1 cellular context compared by ENCODE assay signal in genomic region chr2:38533180-38533579, GRCh38.
A peak's percentile ranks its signal among the peaks of the same experiment; 100 is the strongest.
TF ChIP-seq lines count a peak whose summit lies in the region.

No MANE protein-coding gene starts in this region.

TF ChIP-seq in GM12878, 131 proteins besides CTCF, POLR2A, EP300 and RAD21 (continued from another document and continues in another):
- TF ChIP-seq BCL3 (IDR thresholded peaks at IDR 0.05; ENCODE audit: borderline replicate concordance, insufficient read depth, low read depth, low read length, poor library complexity, severe bottlenecking) (no peak), ZNF592 (IDR thresholded peaks at IDR 0.05) (peak; percentile 92), SMAD1 (IDR thresholded peaks at IDR 0.05; ENCODE audit: low read depth, partially characterized antibody) (no peak), HDAC6 (IDR thresholded peaks at IDR 0.05; ENCODE audit: unreplicated experiment) (no peak), NFIC (IDR thresholded peaks at IDR 0.05; ENCODE audit: low read depth, low read length) (no peak), STAT1 (conservative IDR thresholded peaks at IDR 0.05) (no peak), SUZ12 (IDR thresholded peaks at IDR 0.05; ENCODE audit: unreplicated experiment) (no peak), BCL11A (IDR thresholded peaks at IDR 0.05; ENCODE audit: low read depth, low read length) (peak; percentile 63; the same call in 1 of the 2 replicates), ZBTB33 (IDR thresholded peaks at IDR 0.05) (no peak), RUNX3 (IDR thresholded peaks at IDR 0.05; ENCODE audit: low read length) (peak; percentile 30; the same call in 1 of the 2 replicates), YY1 (IDR thresholded peaks at IDR 0.05; ENCODE audit: low read depth, low read length) (peak; percentile 86), NR2F1 (conservative IDR thresholded peaks at IDR 0.05) (no peak), NFXL1 (IDR thresholded peaks at IDR 0.05; ENCODE audit: borderline replicate concordance) (no peak), KAT2A (conservative IDR thresholded peaks at IDR 0.05; ENCODE audit: control insufficient read depth, low read depth, low read length) (no peak), PBX3 (IDR thresholded peaks at IDR 0.05; ENCODE audit: insufficient replicate concordance, low read depth, low read length) (peak; percentile 29), SPI1 (IDR thresholded peaks at IDR 0.05; ENCODE audit: borderline replicate concordance, insufficient read depth, low read depth, low read length) (peak; percentile 97), ATF3 (IDR thresholded peaks at IDR 0.05; ENCODE audit: borderline replicate concordance, extremely low read depth, low read depth, low read length) (no peak), LARP7 (IDR thresholded peaks at IDR 0.05) (no peak), PKNOX1 (IDR thresholded peaks at IDR 0.05) (peak; percentile 82), USF2 (IDR thresholded peaks at IDR 0.05; ENCODE audit: borderline replicate concordance, low read depth, low read length) (no peak; the same call in 1 of the 2 replicates), BMI1 (IDR thresholded peaks at IDR 0.05; ENCODE audit: borderline replicate concordance) (no peak), ZZZ3 (IDR thresholded peaks at IDR 0.05; ENCODE audit: control insufficient read depth, insufficient read length, low read depth) (no peak), MLLT1 (IDR thresholded peaks at IDR 0.05) (peak; percentile 35; the same call in 1 of the 2 replicates), E2F8 (IDR thresholded peaks at IDR 0.05; ENCODE audit: low read depth, partially characterized antibody) (no peak), PAX8 (IDR thresholded peaks at IDR 0.05) (no peak), EED (IDR thresholded peaks at IDR 0.05; ENCODE audit: low read depth) (peak; percentile 38; the same call in 1 of the 2 replicates), CBX5 (IDR thresholded peaks at IDR 0.05; ENCODE audit: low read depth) (no peak), NKRF (conservative IDR thresholded peaks at IDR 0.05) (no peak), FOS (IDR thresholded peaks at IDR 0.05; ENCODE audit: borderline replicate concordance, extremely low read depth, insufficient read length) (no peak), YBX1 (IDR thresholded peaks at IDR 0.05) (no peak), MEF2B (IDR thresholded peaks at IDR 0.05; ENCODE audit: partially characterized antibody, poor library complexity, severe bottlenecking) (peak; percentile 17), TCF3 (IDR thresholded peaks at IDR 0.05; ENCODE audit: borderline replicate concordance, insufficient read depth, low read depth, low read length) (0 out of 2 replicates have a peak, but pooled peaks have one; percentile 74), REST (IDR thresholded peaks at IDR 0.05; ENCODE audit: low read depth, low read length) (no peak)
